Comparison of ENCODE assay signal across 20 cellular contexts in the genomic region with DNA sequence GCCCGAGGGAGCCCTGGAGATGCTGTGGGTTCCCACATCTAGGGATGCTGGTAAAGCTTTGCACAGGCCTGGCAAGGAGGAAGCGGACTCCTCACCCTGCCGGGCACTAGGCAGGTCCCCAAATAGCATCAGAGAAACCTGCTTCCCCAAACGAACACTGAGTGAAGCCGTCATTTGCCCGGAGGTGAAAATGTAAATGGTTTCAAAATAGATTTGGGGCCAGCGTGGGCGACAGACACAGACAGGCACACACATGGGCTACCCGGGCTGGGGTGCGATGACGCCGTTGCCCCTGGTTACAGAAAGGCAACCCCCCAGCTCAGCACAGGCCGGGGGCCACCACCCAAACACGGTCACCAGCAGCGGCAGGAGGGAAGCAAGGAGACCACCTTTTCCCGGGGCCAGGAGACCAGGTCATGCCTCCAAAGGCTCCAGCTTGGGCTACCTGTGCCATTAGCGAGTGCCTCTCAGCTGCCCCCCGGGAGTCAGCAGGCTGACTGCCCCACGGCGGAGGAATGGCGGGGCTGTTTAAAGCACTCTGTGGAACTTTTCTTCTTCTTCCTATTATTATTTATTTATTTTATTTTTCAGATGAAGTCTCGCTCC. TPM values are rescaled to one million over a fixed set of nuclear protein-coding genes. Genes with fewer than 3 reads are reported as not detected.
"Had no signal": no experiment of that assay in that cellular context is flagged by ENCODE, and none has a peak within 500 bp of the region (broad histone marks: within the 10 kb centered on the region; RNA-seq: fewer than 3 reads in every experiment).

No MANE protein-coding gene starts in this region.

- H3K4me1 Mint-ChIP-seq: activated CD8-positive, alpha-beta memory T cell treated with anti-CD3 and anti-CD28 coated beads, Interleukin-2, amount 10 ng/mL, durations not matched to agents 7 days and 5 days had no signal

- DNase-seq: activated CD4-positive, alpha-beta memory T cell treated with anti-CD3 and anti-CD28 coated beads for 36 hours; activated CD4-positive, alpha-beta T cell treated with anti-CD3 and anti-CD28 coated beads for 1 hour; activated CD8-positive, alpha-beta memory T cell treated with anti-CD3 and anti-CD28 coated beads, Interleukin-2, amount 10 ng/mL, durations not matched to agents 7 days and 5 days; activated naive CD4-positive, alpha-beta T cell treated with anti-CD3 and anti-CD28 coated beads for 36 hours; activated T-cell treated with anti-CD3 and anti-CD28 coated beads, Interleukin-2, amount 50 U/mL, for 1 hour; dermis blood vessel endothelial cell; foreskin melanocyte; heart right ventricle; right cardiac atrium; stimulated activated CD4-positive, alpha-beta T cell treated with anti-CD3 and anti-CD28 coated beads, Interleukin-4, amount 100 ng/mL, for 24 hours; stimulated activated naive CD8-positive, alpha-beta T cell treated with anti-CD3 and anti-CD28 coated beads, Interleukin-15, Interleukin-2, amounts not matched to agents 100 U/mL and 50 U/mL, for 24 hours; transverse colon had no signal

- H3K4me3 Mint-ChIP-seq: activated CD4-positive, alpha-beta memory T cell treated with anti-CD3 and anti-CD28 coated beads for 36 hours; activated CD8-positive, alpha-beta memory T cell treated with anti-CD3 and anti-CD28 coated beads, Interleukin-2, amount 10 ng/mL, durations not matched to agents 7 days and 5 days; activated naive CD4-positive, alpha-beta T cell treated with anti-CD3 and anti-CD28 coated beads for 36 hours had no signal

- H3K36me3 Mint-ChIP-seq: activated CD4-positive, alpha-beta memory T cell treated with anti-CD3 and anti-CD28 coated beads for 36 hours; activated CD8-positive, alpha-beta memory T cell treated with anti-CD3 and anti-CD28 coated beads, Interleukin-2, amount 10 ng/mL, durations not matched to agents 7 days and 5 days had no signal

- H3K27me3 Mint-ChIP-seq: activated CD8-positive, alpha-beta memory T cell treated with anti-CD3 and anti-CD28 coated beads, Interleukin-2, amount 10 ng/mL, durations not matched to agents 7 days and 5 days had no signal

- H3K27ac Mint-ChIP-seq: activated CD4-positive, alpha-beta memory T cell treated with anti-CD3 and anti-CD28 coated beads for 36 hours; activated CD8-positive, alpha-beta memory T cell treated with anti-CD3 and anti-CD28 coated beads, Interleukin-2, amount 10 ng/mL, durations not matched to agents 7 days and 5 days; activated naive CD4-positive, alpha-beta T cell treated with anti-CD3 and anti-CD28 coated beads for 36 hours; activated T-helper 2 cell treated with anti-CD3 and anti-CD28 coated beads, Interferon-gamma antibody, Interleukin-2, Interleukin-4, amounts not matched to agents 10 μg/mL and 5 μg/mL and 100 μg/mL, durations not matched to agents 14 hours and 24 hours and 36 hours had no signal

- ATAC-seq: activated CD8-positive, alpha-beta memory T cell treated with anti-CD3 and anti-CD28 coated beads, Interleukin-2, amount 10 ng/mL, durations not matched to agents 7 days and 5 days; heart right ventricle; stimulated activated naive CD8-positive, alpha-beta T cell treated with anti-CD3 and anti-CD28 coated beads, Interleukin-15, Interleukin-2, amounts not matched to agents 100 U/mL and 50 U/mL, for 24 hours had no signal

- H3K4me3 ChIP-seq: heart right ventricle, prostate gland, skin epidermis, transverse colon, vagina had no signal

- H3K9me3 Mint-ChIP-seq: activated CD4-positive, alpha-beta memory T cell treated with anti-CD3 and anti-CD28 coated beads for 36 hours; activated naive CD4-positive, alpha-beta T cell treated with anti-CD3 and anti-CD28 coated beads for 36 hours; activated T-helper 2 cell treated with anti-CD3 and anti-CD28 coated beads, Interferon-gamma antibody, Interleukin-2, Interleukin-4, amounts not matched to agents 10 μg/mL and 5 μg/mL and 100 μg/mL, durations not matched to agents 14 hours and 24 hours and 36 hours had no signal

RNA-seq across cellular contexts. Expression of gene EFNA2, which starts 50.5 kb away (rescaled TPM):
- total RNA-seq: activated CD4-positive, alpha-beta memory T cell treated with anti-CD3 and anti-CD28 coated beads for 36 hours; activated CD8-positive, alpha-beta memory T cell treated with anti-CD3 and anti-CD28 coated beads, Interleukin-2, amount 10 ng/mL, durations not matched to agents 7 days and 5 days; activated naive CD4-positive, alpha-beta T cell treated with anti-CD3 and anti-CD28 coated beads for 36 hours; activated T-helper 2 cell treated with anti-CD3 and anti-CD28 coated beads, Interferon-gamma antibody, Interleukin-2, Interleukin-4, amounts not matched to agents 10 μg/mL and 5 μg/mL and 100 μg/mL, durations not matched to agents 14 hours and 24 hours and 36 hours; dermis blood vessel endothelial cell; lower leg skin; mesenteric fat pad; osteoblast; prostate gland; right cardiac atrium; vagina had no signal
- polyA plus RNA-seq: fibroblast of lung, right cardiac atrium had no signal
